Comparison of ENCODE assay signal across 23 cellular contexts in genomic region chr13:44860427-44860826, GRCh38.
"Had no signal": no experiment of that assay in that cellular context is flagged by ENCODE, and none has a peak within 500 bp of the region (broad histone marks: within the 10 kb centered on the region; RNA-seq: fewer than 3 reads in every experiment).

No MANE protein-coding gene starts in this region.

- DNase-seq: Kasumi-1, MM.1S, NCI-H1092 treated with DMSO at 0.1 percent for 48 hours, NCI-H1436, NCI-H187, NCI-H2029, NCI-H2081 treated with DMSO at 0.1 percent for 48 hours, NCI-H2171, NCI-H226, NCI-H446, NCI-H510A, NCI-H524 treated with DMSO at 0.1 percent for 48 hours, NCI-H69, NCI-H774, Right ventricle myocardium superior, RPMI8226, SIG-M5 had no signal

- H3K27ac Mint-ChIP-seq: IgD-negative memory B cell had no signal

- H3K4me3 ChIP-seq: K562, SJSA1, SK-N-MC had no signal

- H3K4me1 ChIP-seq: SJSA1 had no signal

- H3K4me3 Mint-ChIP-seq: IgD-negative memory B cell had no signal

- H3K9me3 ChIP-seq: SJSA1 had no signal

- H3K27me3 ChIP-seq: SJSA1 had no signal

- H3K36me3 Mint-ChIP-seq: IgD-negative memory B cell had no signal

- H3K4me1 Mint-ChIP-seq: IgD-negative memory B cell had no signal

- H3K27ac ChIP-seq: HL-60, KMS-11, SJSA1, SK-N-MC had no signal

- H3K36me3 ChIP-seq: SJSA1 had no signal

- ATAC-seq: K562 had no signal
